27 cellular contexts compared by ENCODE assay signal in genomic region chr14:61148742-61149350, GRCh38.
DNase-seq lines count a peak whose midpoint lies in the region; ATAC-seq, FAIRE-seq and TF ChIP-seq lines count a peak whose summit lies in the region.
"Had no signal": no experiment of that assay in that cellular context is flagged by ENCODE, and none has a peak within 500 bp of the region (broad histone marks: within the 10 kb centered on the region; RNA-seq: fewer than 3 reads in every experiment).

No MANE protein-coding gene starts in this region.

- H3K27me3 ChIP-seq in SK-N-SH (ENCODE audit: insufficient read depth): no peaks in the 10 kb centered on the region
- H3K27me3 ChIP-seq in dorsolateral prefrontal cortex: no peaks in the 10 kb centered on the region
- H3K27me3 ChIP-seq in osteoblast (ENCODE audit: insufficient read depth, low read length): no peaks in the 10 kb centered on the region
- no peaks in the 10 kb centered on the region for H3K27me3 ChIP-seq in tibial nerve
- H3K27me3 ChIP-seq: left lung, sigmoid colon, upper lobe of left lung had no signal

- no peak for TF ChIP-seq CTCF in SK-N-SH (IDR thresholded peaks at IDR 0.05)
- TF ChIP-seq CTCF in dorsolateral prefrontal cortex (IDR thresholded peaks at IDR 0.05 in 54 of 56, conservative IDR thresholded peaks at IDR 0.05 in 2 of 56; ENCODE audit: low read depth in 1 of 56, partially characterized antibody in 56 of 56): no peak
- no peak for TF ChIP-seq CTCF in osteoblast (IDR thresholded peaks at IDR 0.05; ENCODE audit: extremely low read depth, low read depth, low read length)
- no peak for TF ChIP-seq CTCF in tibial nerve (IDR thresholded peaks at IDR 0.05)

- H4K20me1 ChIP-seq in SK-N-SH (ENCODE audit: insufficient read depth): no peaks in the 10 kb centered on the region
- no peaks in the 10 kb centered on the region for H4K20me1 ChIP-seq in osteoblast (ENCODE audit: insufficient read depth, low read length)

- WGBS in SK-N-SH (ENCODE audit: low lambda C conversion rate): 92% methylated on average over 3 of the region's 4 CpGs
- 90 to 92% methylated on average over 4 of the region's 4 CpGs for WGBS in tibial nerve, 2 donors

- no peak overlapping the region for H2AFZ ChIP-seq in SK-N-SH (ENCODE audit: low read depth)
- no peak overlapping the region for H2AFZ ChIP-seq in osteoblast (ENCODE audit: low read length)

- H3K27ac ChIP-seq in SK-N-SH (ENCODE audit: low read depth in 2 of 2, low read length in 1 of 2) (peak overlapping the region; percentile 97 to 99; a peak in 3 of 4 replicates), dorsolateral prefrontal cortex (peak overlapping the region in 41 of 59 donors; percentile 1 to 88 (median 74)), osteoblast (ENCODE audit: low read depth, low read length) (peak overlapping the region; percentile 32), tibial nerve (peak overlapping the region in 3 of 4 donors; percentile 67 to 92 (median 82))
- H3K27ac ChIP-seq: C4-2B, left lung had no signal

- POLR2A ChIA-PET in SK-N-SH (lab: Yijun Ruan, JAX): no interaction called here

- DNase-seq in SK-N-SH (no peak), dorsolateral prefrontal cortex (no peak), osteoblast (ENCODE audit: insufficient read length, low spot score, missing footprints) (no peak), tibial nerve (ENCODE audit: low spot score in 2 of 2) (no peak), urothelium cell line (ENCODE audit: low spot score) (no peak)
- DNase-seq: 8988T; activated CD4-positive, alpha-beta T cell treated with anti-CD3 and anti-CD28 coated beads, Interleukin-2, amount 50 U/mL, for 48 hours; activated CD4-positive, CD25-positive, alpha-beta regulatory T cell; activated T-cell treated with anti-CD3 and anti-CD28 coated beads, Interleukin-2, amount 50 U/mL, for 48 hours; COR-L47; DMS53; Kasumi-1; left lung; NCI-H187; NCI-H2171 treated with DMSO at 0.1 percent for 48 hours; NCI-H510A treated with DMSO at 0.1 percent for 48 hours; sigmoid colon; stimulated activated CD4-positive, alpha-beta T cell treated with anti-CD3 and anti-CD28 coated beads, Interleukin-15, amount 100 ng/mL, for 24 hours; stimulated activated CD4-positive, alpha-beta T cell treated with anti-CD3 and anti-CD28 coated beads, Interleukin-4, amount 100 ng/mL, for 4 hours; T-cell had no signal

- TF ChIP-seq POLR2A in tibial nerve (IDR thresholded peaks at IDR 0.05): no peak

- intact Hi-C loops in dorsolateral prefrontal cortex (cut with DNase I): no loop called here

- H3F3A ChIP-seq in SK-N-SH (replicated peaks; ENCODE audit: insufficient read depth): peaks cover 60% of the 10 kb centered on the region

- CTCF ChIA-PET in SK-N-SH (lab: Yijun Ruan, JAX): interaction anchor here (1.1 kb wide), 1 partner anchor 524 kb away, joined by 3 read pairs; no protein-coding TSS in a partner anchor

- peaks cover 52 to 64% of the 10 kb centered on the region in 2 experiments for H3K4me1 ChIP-seq in SK-N-SH (ENCODE audit: control insufficient read depth in 1 of 2, insufficient read depth in 2 of 2, low read depth in 1 of 2, low read length in 1 of 2)
- H3K4me1 ChIP-seq in osteoblast (ENCODE audit: insufficient read depth, low read length): peaks cover 58% of the 10 kb centered on the region
- peaks cover 0 to 74% (median 15%) of the 10 kb centered on the region in 4 donors for H3K4me1 ChIP-seq in tibial nerve
- H3K4me1 ChIP-seq: HAP-1, left lung, upper lobe of left lung had no signal

- H3K4me2 ChIP-seq in SK-N-SH: no peak overlapping the region
- no peak overlapping the region for H3K4me2 ChIP-seq in osteoblast (ENCODE audit: insufficient read depth, low read length)

- H3K79me2 ChIP-seq in SK-N-SH (ENCODE audit: insufficient read depth) (no peaks in the 10 kb centered on the region), osteoblast (ENCODE audit: insufficient read depth, low read length) (no peaks in the 10 kb centered on the region)

- H3K36me3 ChIP-seq in SK-N-SH (replicated peaks in 1 of 2; ENCODE audit: control insufficient read depth in 1 of 2, insufficient read depth in 2 of 2, low read length in 1 of 2) (no peaks in the 10 kb centered on the region), osteoblast (ENCODE audit: insufficient read depth, low read length) (no peaks in the 10 kb centered on the region), tibial nerve (no peaks in the 10 kb centered on the region)
- H3K36me3 ChIP-seq: HAP-1, left lung, sigmoid colon, upper lobe of left lung had no signal

- 0 out of 2 replicates have a peak overlapping the region, but pooled peaks have one; percentile 64 for H3K9ac ChIP-seq in SK-N-SH

- no peak for TF ChIP-seq RAD21 in SK-N-SH (IDR thresholded peaks at IDR 0.05; ENCODE audit: low read length)

- no peak for ATAC-seq in SK-N-SH treated with all-trans-retinoic acid at 6 μM for 48 hours
- ATAC-seq in GM21717 (IDR thresholded peaks at IDR 0.05; ENCODE audit: unreplicated experiment): no peak
- no peak for ATAC-seq in HG03175 (IDR thresholded peaks at IDR 0.05; ENCODE audit: unreplicated experiment)
- ATAC-seq: T-cell had no signal

- H3K9me3 ChIP-seq in SK-N-SH (no peaks in the 10 kb centered on the region), osteoblast (ENCODE audit: low read depth, low read length) (no peaks in the 10 kb centered on the region), tibial nerve (peaks cover 0 to 5% (median 0%) of the 10 kb centered on the region in 4 donors)
- H3K9me3 ChIP-seq: HAP-1 had no signal

- no peaks in the 10 kb centered on the region for H3K9me2 ChIP-seq in SK-N-SH

- TF ChIP-seq EP300 in SK-N-SH (IDR thresholded peaks at IDR 0.05; ENCODE audit: borderline replicate concordance in 1 of 2, low read depth in 1 of 2, low read length in 1 of 2) (no peak), tibial nerve (IDR thresholded peaks at IDR 0.05) (no peak)

- H3K4me3 ChIP-seq in SK-N-SH (ENCODE audit: low read depth in 2 of 2, low read length in 1 of 2) (no peak overlapping the region), dorsolateral prefrontal cortex (no peak overlapping the region), osteoblast (ENCODE audit: insufficient read depth, low read length) (no peak overlapping the region), tibial nerve (no peak overlapping the region)
- H3K4me3 ChIP-seq: HAP-1, left lung, sigmoid colon, upper lobe of left lung had no signal

- FAIRE-seq in urothelium cell line (lab: Jason Lieb, UNC): no peak
- FAIRE-seq: GM12892 had no signal

TF ChIP-seq in SK-N-SH, 30 proteins besides CTCF, POLR2A, EP300 and RAD21 (continues in another document):
- TF ChIP-seq YY1 (IDR thresholded peaks at IDR 0.05; ENCODE audit: low read depth) (no peak), REST (IDR thresholded peaks at IDR 0.05; ENCODE audit: low read depth, low read length) (no peak), TAF1 (IDR thresholded peaks at IDR 0.05; ENCODE audit: borderline replicate concordance, low read depth, low read length) (no peak), JUND (IDR thresholded peaks at IDR 0.05) (no peak)

TF ChIP-seq in SK-N-SH treated with all-trans-retinoic acid at 6 μM for 48 hours, 23 proteins besides CTCF, POLR2A, EP300 and RAD21:
- no peak for TF ChIP-seq CSDC2 (CRISPR knock-in tag; IDR thresholded peaks at IDR 0.05)
- no peak for TF ChIP-seq POU6F1 (CRISPR knock-in tag; IDR thresholded peaks at IDR 0.05; ENCODE audit: borderline replicate concordance, low read depth)

Comparison
In these comparisons a context has a peak if more than half of its experiments do, and no peak if none do; other contexts are left out.
1. H3K27ac ChIP-seq: peak in every context shown above with its lines; median percentile 98 in SK-N-SH; 82 in tibial nerve; 74 in dorsolateral prefrontal cortex; 32 in osteoblast.